In genomic region chr1:96309783-96310182, GRCh38 we compare ENCODE assay signal across 12 cellular contexts.
A peak's percentile ranks its signal among the peaks of the same experiment; 100 is the strongest.
DNase-seq lines count a peak whose midpoint lies in the region; ATAC-seq, FAIRE-seq and TF ChIP-seq lines count a peak whose summit lies in the region.
"Had no signal": no experiment of that assay in that cellular context is flagged by ENCODE, and none has a peak within 500 bp of the region (broad histone marks: within the 10 kb centered on the region; RNA-seq: fewer than 3 reads in every experiment).

No MANE protein-coding gene starts in this region.

- H3K36me3 ChIP-seq in right atrium auricular region: no peaks in the 10 kb centered on the region
- H3K36me3 ChIP-seq in aorta (ENCODE audit: control insufficient read depth in 1 of 2, insufficient read depth in 2 of 2, low read length in 1 of 2): no peaks in the 10 kb centered on the region

- H3K4me3 ChIP-seq in right atrium auricular region (no peak overlapping the region), aorta (ENCODE audit: low read length in 2 of 2) (no peak overlapping the region)

- H3K27ac ChIP-seq in right atrium auricular region: no peak overlapping the region
- H3K27ac ChIP-seq in foreskin keratinocyte: no peak overlapping the region
- no peak overlapping the region for H3K27ac ChIP-seq in aorta (ENCODE audit: low read depth in 1 of 2, low read length in 2 of 2)

- H3K27me3 ChIP-seq in right atrium auricular region (no peaks in the 10 kb centered on the region), foreskin keratinocyte (no peaks in the 10 kb centered on the region), aorta (ENCODE audit: control insufficient read depth in 1 of 2, insufficient read depth in 2 of 2, low read length in 1 of 2) (no peaks in the 10 kb centered on the region)

- FAIRE-seq in D721Med (lab: Jason Lieb, UNC): no peak
- FAIRE-seq: GM19239 had no signal

- intact Hi-C loops in Right ventricle myocardium inferior (cut with DNase I): no loop called here
- intact Hi-C loops in aorta (cut with DNase I): no loop called here

- DNase-seq in Right ventricle myocardium inferior (ENCODE audit: missing footprints): peak; percentile 39
- DNase-seq in right atrium auricular region (ENCODE audit: low spot score): no peak
- DNase-seq in foreskin keratinocyte: peak; percentile 47 to 62
- no peak for DNase-seq in aorta
- DNase-seq in C1 segment of cervical spinal cord (lab: John Stamatoyannopoulos, UW): no peak
- no peak for DNase-seq in D721Med (ENCODE audit: insufficient read length, low spot score)
- DNase-seq: central memory CD4-positive, alpha-beta T cell; NCI-H2171 treated with DMSO at 0.1 percent for 48 hours had no signal

- H3K4me1 ChIP-seq in right atrium auricular region: no peaks in the 10 kb centered on the region
- peaks cover 3% of the 10 kb centered on the region for H3K4me1 ChIP-seq in foreskin keratinocyte
- H3K4me1 ChIP-seq in aorta (ENCODE audit: control insufficient read depth in 1 of 2, insufficient read depth in 2 of 2, low read length in 2 of 2): no peaks in the 10 kb centered on the region

- 92 to 96% methylated on average over 1 of the region's 1 CpG for WGBS in aorta, 2 donors

- H3K9me3 ChIP-seq in right atrium auricular region (no peaks in the 10 kb centered on the region), aorta (ENCODE audit: control insufficient read depth, low read length) (no peaks in the 10 kb centered on the region)

- TF ChIP-seq CTCF in right atrium auricular region (IDR thresholded peaks at IDR 0.05): no peak
- no peak for TF ChIP-seq CTCF in foreskin keratinocyte (conservative IDR thresholded peaks at IDR 0.05)
- no peak for TF ChIP-seq CTCF in D721Med (IDR thresholded peaks at IDR 0.05; ENCODE audit: insufficient read depth, missing control alignments)

- ATAC-seq in Right ventricle myocardium inferior (peak; percentile 64), SK-N-SH treated with all-trans-retinoic acid at 6 μM for 48 hours (no peak), foreskin keratinocyte (peak; percentile 55), aorta (ENCODE audit: low FRiP score) (peak; percentile 65), GM21786 (IDR thresholded peaks at IDR 0.05; ENCODE audit: unreplicated experiment) (no peak)
- ATAC-seq: natural killer cell treated with Interleukin-12 subunit alpha and Interleukin-12 subunit beta and Interleukin-15 and Interleukin-18, amount 100 ng/mL, for 72 hours had no signal

TF ChIP-seq in SK-N-SH treated with all-trans-retinoic acid at 6 μM for 48 hours, 23 proteins besides CTCF, POLR2A, EP300 and RAD21:
- TF ChIP-seq TOX (CRISPR knock-in tag; IDR thresholded peaks at IDR 0.05; ENCODE audit: borderline replicate concordance) (no peak), ISL1 (CRISPR knock-in tag; IDR thresholded peaks at IDR 0.05) (peak; percentile 53)
- TF ChIP-seq, protein P1, sequence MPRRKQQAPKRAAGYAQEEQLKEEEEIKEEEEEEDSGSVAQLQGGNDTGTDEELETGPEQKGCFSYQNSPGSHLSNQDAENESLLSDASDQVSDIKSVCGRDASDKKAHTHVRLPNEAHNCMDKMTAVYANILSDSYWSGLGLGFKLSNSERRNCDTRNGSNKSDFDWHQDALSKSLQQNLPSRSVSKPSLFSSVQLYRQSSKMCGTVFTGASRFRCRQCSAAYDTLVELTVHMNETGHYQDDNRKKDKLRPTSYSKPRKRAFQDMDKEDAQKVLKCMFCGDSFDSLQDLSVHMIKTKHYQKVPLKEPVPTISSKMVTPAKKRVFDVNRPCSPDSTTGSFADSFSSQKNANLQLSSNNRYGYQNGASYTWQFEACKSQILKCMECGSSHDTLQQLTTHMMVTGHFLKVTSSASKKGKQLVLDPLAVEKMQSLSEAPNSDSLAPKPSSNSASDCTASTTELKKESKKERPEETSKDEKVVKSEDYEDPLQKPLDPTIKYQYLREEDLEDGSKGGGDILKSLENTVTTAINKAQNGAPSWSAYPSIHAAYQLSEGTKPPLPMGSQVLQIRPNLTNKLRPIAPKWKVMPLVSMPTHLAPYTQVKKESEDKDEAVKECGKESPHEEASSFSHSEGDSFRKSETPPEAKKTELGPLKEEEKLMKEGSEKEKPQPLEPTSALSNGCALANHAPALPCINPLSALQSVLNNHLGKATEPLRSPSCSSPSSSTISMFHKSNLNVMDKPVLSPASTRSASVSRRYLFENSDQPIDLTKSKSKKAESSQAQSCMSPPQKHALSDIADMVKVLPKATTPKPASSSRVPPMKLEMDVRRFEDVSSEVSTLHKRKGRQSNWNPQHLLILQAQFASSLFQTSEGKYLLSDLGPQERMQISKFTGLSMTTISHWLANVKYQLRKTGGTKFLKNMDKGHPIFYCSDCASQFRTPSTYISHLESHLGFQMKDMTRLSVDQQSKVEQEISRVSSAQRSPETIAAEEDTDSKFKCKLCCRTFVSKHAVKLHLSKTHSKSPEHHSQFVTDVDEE (CRISPR knock-in tag; IDR thresholded peaks at IDR 0.05): no peak

Comparison
In these comparisons a context has a peak if more than half of its experiments do, and no peak if none do; other contexts are left out.
1. DNase-seq: peak in Right ventricle myocardium inferior (single experiment) and foreskin keratinocyte (2 of 2); none in right atrium auricular region (single experiment), aorta (0 of 2), C1 segment of cervical spinal cord (0 of 14) and D721Med (single experiment).
2. ATAC-seq: peak in Right ventricle myocardium inferior (single experiment), foreskin keratinocyte (single experiment) and aorta (single experiment); none in SK-N-SH treated with all-trans-retinoic acid at 6 μM for 48 hours (single experiment) and GM21786 (single experiment).